In the genomic region with DNA sequence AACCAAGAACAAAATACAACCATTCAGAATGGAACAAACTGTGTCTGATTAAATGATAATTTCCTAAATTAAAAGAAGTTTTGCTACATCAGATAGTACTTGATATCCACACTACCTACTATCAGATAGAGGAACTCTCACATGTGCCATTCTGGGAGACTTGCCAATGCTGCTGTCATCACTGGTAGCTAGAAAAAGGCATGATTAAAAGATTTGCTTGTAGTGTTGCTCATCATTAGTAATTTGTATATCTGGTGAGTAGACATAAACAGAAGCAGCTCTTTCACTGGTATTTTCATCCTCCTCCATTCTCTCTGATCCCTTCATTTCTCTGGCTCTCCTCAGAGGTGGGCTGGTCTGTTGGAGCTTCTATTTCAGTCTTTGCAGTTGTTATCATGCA, we compare ENCODE assay signal across 9 cellular contexts. TPM values are rescaled to one million over a fixed set of nuclear protein-coding genes. Genes with fewer than 3 reads are reported as not detected.
DNase-seq lines count a peak whose midpoint lies in the region; ATAC-seq, FAIRE-seq and TF ChIP-seq lines count a peak whose summit lies in the region.
"Had no signal": no experiment of that assay in that cellular context is flagged by ENCODE, and none has a peak within 500 bp of the region (broad histone marks: within the 10 kb centered on the region; RNA-seq: fewer than 3 reads in every experiment).

No MANE protein-coding gene starts in this region.

- BruUV-seq in GM12878 (replicated peaks; lab: Mats Ljungman, UMichigan) = no TSS peak

- no peaks in the 10 kb centered on the region for H3K36me3 ChIP-seq in MG63
- H3K36me3 ChIP-seq in GM12878 (ENCODE audit: control insufficient read depth in 2 of 2, insufficient read depth in 2 of 2, low read length in 1 of 2) = no peaks in the 10 kb centered on the region

- no peak overlapping the region for H3K9ac ChIP-seq in GM12878 (ENCODE audit: control insufficient read depth, insufficient read depth, low read length)

- SMC1A ChIA-PET in GM12878 (lab: Charles Lee; ENCODE audit: uncharacterized antibody, unreplicated experiment) = interaction anchor here (0.9 to 1.7 kb wide), 6 partner anchors 8 to 136 kb away, joined by 3 to 6 read pairs (median 3); no protein-coding TSS in a partner anchor

- H3K9me3 ChIP-seq in MG63 = no peaks in the 10 kb centered on the region
- no peaks in the 10 kb centered on the region; the same call in 2 of the 3 replicates for H3K9me3 ChIP-seq in GM12878 (replicated peaks; ENCODE audit: control insufficient read depth, insufficient read depth, low read length)

- POLR2A ChIA-PET in GM12878 (lab: Charles Lee) = no interaction called here

- RAD21 ChIA-PET in GM12878 (lab: Charles Lee; ENCODE audit: unreplicated experiment) = interaction anchor here (0.8 to 1.4 kb wide), 4 partner anchors 47 to 196 kb away, joined by 3 read pairs; no protein-coding TSS in a partner anchor

- no peak overlapping the region for H3K4me2 ChIP-seq in GM12878 (ENCODE audit: control insufficient read depth, insufficient read depth)

- H3K4me3 ChIP-seq in MG63 (no peak overlapping the region), GM12878 (no peak overlapping the region)

- no peak for TF ChIP-seq EP300 in GM12878 (IDR thresholded peaks at IDR 0.05; ENCODE audit: borderline replicate concordance in 1 of 2, control insufficient read depth in 1 of 2, low read depth in 2 of 2, low read length in 2 of 2)

- H3K36me3 Mint-ChIP-seq in activated T-cell treated with anti-CD3 and anti-CD28 coated beads, Interleukin-2, amount 50 U/mL, for 4 hours (ENCODE audit: insufficient read depth) = no peaks in the 10 kb centered on the region

- DNase-seq in COLO829 (ENCODE audit: low spot score) (peak; percentile 87), MG63 (peak; percentile 91), GM12878 (ENCODE audit: low read depth, low spot score) (no peak), myocyte (ENCODE audit: low read depth) (peak; percentile 89), T-helper 9 cell (no peak), islet precursor cell (no peak)
- no peak for DNase-seq in activated T-cell treated with anti-CD3 and anti-CD28 coated beads, Interleukin-2, amount 50 U/mL, for 4 hours

- H3K79me2 ChIP-seq in GM12878 (ENCODE audit: control insufficient read depth, insufficient read depth, low read length) = no peaks in the 10 kb centered on the region

- no peak overlapping the region for H3K27ac ChIP-seq in GM12878 (ENCODE audit: control insufficient read depth, insufficient read depth)

- H2AFZ ChIP-seq in GM12878 (ENCODE audit: control insufficient read depth, low read depth, low read length) = no peak overlapping the region

- H3K4me3 Mint-ChIP-seq in activated T-cell treated with anti-CD3 and anti-CD28 coated beads, Interleukin-2, amount 50 U/mL, for 4 hours = no peak overlapping the region
- H3K4me3 Mint-ChIP-seq: dendritic cell treated with granulocyte-macrophage colony-stimulating factor and Interleukin-4, amounts not matched to agents 40 ng/mL and 50 ng/mL, for 4 days had no signal

- TF ChIP-seq RAD21 in GM12878 (IDR thresholded peaks at IDR 0.05; ENCODE audit: insufficient read depth, low read depth, low read length) = no peak

- CTCF ChIA-PET in GM12878 (lab: Yijun Ruan, JAX) = interaction anchor here (1.0 kb wide), 1 partner anchor 209 kb away, joined by 4 read pairs; no protein-coding TSS in a partner anchor

- in situ Hi-C loops in GM12878 (cut with MboI) = no loop called here

- intact Hi-C loops in GM12878 (cut with micrococcal nuclease; ENCODE audit: unreplicated experiment) = no loop called here

- peaks cover 14% of the 10 kb centered on the region for H3K4me1 Mint-ChIP-seq in activated T-cell treated with anti-CD3 and anti-CD28 coated beads, Interleukin-2, amount 50 U/mL, for 4 hours (ENCODE audit: low read depth)

- H3K27me3 ChIP-seq in MG63 (no peaks in the 10 kb centered on the region), GM12878 (replicated peaks in 1 of 2; ENCODE audit: control insufficient read depth in 2 of 2, insufficient read depth in 2 of 2, low read length in 1 of 2) (no peaks in the 10 kb centered on the region)

- no peaks in the 10 kb centered on the region for H4K20me1 ChIP-seq in GM12878 (ENCODE audit: control insufficient read depth, insufficient read depth)

- no peaks in the 10 kb centered on the region for H3K27me3 Mint-ChIP-seq in activated T-cell treated with anti-CD3 and anti-CD28 coated beads, Interleukin-2, amount 50 U/mL, for 4 hours (ENCODE audit: low read depth)

- TF ChIP-seq CTCF in GM12878 (IDR thresholded peaks at IDR 0.05 in 2 of 3, conservative IDR thresholded peaks at IDR 0.05 in 1 of 3; ENCODE audit: control insufficient read depth in 2 of 3, extremely low read depth in 1 of 3, insufficient read depth in 1 of 3, low read depth in 3 of 3, low read length in 3 of 3) = no peak

- ATAC-seq in GM12878 = peak; percentile 31
- ATAC-seq in activated T-cell treated with anti-CD3 and anti-CD28 coated beads, Interleukin-2, amount 50 U/mL, for 4 hours = no peak
- no peak for ATAC-seq in GM19328 (IDR thresholded peaks at IDR 0.05; ENCODE audit: unreplicated experiment)

- peak; percentile 35 for FAIRE-seq in GM12878 (lab: Jason Lieb, UNC)

- H3K4me1 ChIP-seq in GM12878 (ENCODE audit: control insufficient read depth, insufficient read depth, low read length) = peaks cover 11% of the 10 kb centered on the region

- no peak for TF ChIP-seq POLR2A in GM12878 (IDR thresholded peaks at IDR 0.05; ENCODE audit: low read depth, low read length)

- no peaks in the 10 kb centered on the region for H3K9me3 Mint-ChIP-seq in activated T-cell treated with anti-CD3 and anti-CD28 coated beads, Interleukin-2, amount 50 U/mL, for 4 hours
- H3K9me3 Mint-ChIP-seq: dendritic cell treated with granulocyte-macrophage colony-stimulating factor and Interleukin-4, amounts not matched to agents 40 ng/mL and 50 ng/mL, for 4 days had no signal

TF ChIP-seq in GM12878, 131 proteins besides CTCF, POLR2A, EP300 and RAD21:
- no peak for TF ChIP-seq RB1 (IDR thresholded peaks at IDR 0.05; ENCODE audit: borderline replicate concordance)
- no peak for TF ChIP-seq RELA (IDR thresholded peaks at IDR 0.05; ENCODE audit: borderline replicate concordance, partially characterized antibody)
- no peak for TF ChIP-seq JUNB (IDR thresholded peaks at IDR 0.05)
- no peak for TF ChIP-seq POU2F2 (IDR thresholded peaks at IDR 0.05; ENCODE audit: borderline replicate concordance, low read depth, low read length)
- TF ChIP-seq CBX3 (IDR thresholded peaks at IDR 0.05; ENCODE audit: borderline replicate concordance, low read depth) = no peak
- no peak for TF ChIP-seq SUPT20H (IDR thresholded peaks at IDR 0.05; ENCODE audit: borderline replicate concordance, control insufficient read depth, low read depth, low read length)
- TF ChIP-seq BMI1 (IDR thresholded peaks at IDR 0.05; ENCODE audit: borderline replicate concordance) = no peak
- TF ChIP-seq BHLHE40 (IDR thresholded peaks at IDR 0.05; ENCODE audit: borderline replicate concordance in 1 of 2, low read depth in 2 of 2, low read length in 1 of 2) = no peak
- no peak for TF ChIP-seq CREB1 (IDR thresholded peaks at IDR 0.05; ENCODE audit: low read depth)
- no peak for TF ChIP-seq NFXL1 (IDR thresholded peaks at IDR 0.05; ENCODE audit: borderline replicate concordance)
- no peak for TF ChIP-seq RFX5 (IDR thresholded peaks at IDR 0.05; ENCODE audit: low read depth, low read length)
- TF ChIP-seq EGR1 (IDR thresholded peaks at IDR 0.05; ENCODE audit: borderline replicate concordance in 1 of 2, low read depth in 2 of 2, low read length in 2 of 2) = no peak
- no peak for TF ChIP-seq ATF7 (IDR thresholded peaks at IDR 0.05; ENCODE audit: low read depth)
- TF ChIP-seq HDAC6 (IDR thresholded peaks at IDR 0.05; ENCODE audit: unreplicated experiment) = no peak
- no peak for TF ChIP-seq KAT2A (conservative IDR thresholded peaks at IDR 0.05; ENCODE audit: control insufficient read depth, low read depth, low read length)
- no peak for TF ChIP-seq MYB (IDR thresholded peaks at IDR 0.05; ENCODE audit: borderline replicate concordance, low read depth, low read length)
- TF ChIP-seq SPI1 (IDR thresholded peaks at IDR 0.05; ENCODE audit: borderline replicate concordance, insufficient read depth, low read depth, low read length) = no peak

RNA-seq across cellular contexts. Expression of a gene that starts 56.0 kb away (rescaled TPM):
- total RNA-seq in MG63 (2014; rRNA removed; shearing (Covaris generic); ENCODE audit: low replicate concordance) = 1.9 and 2.0 TPM in 2 replicates
- total RNA-seq in GM12878 (2013; cell fraction: nucleolus; rRNA removed) = 4.5 and 4.8 TPM in 2 replicates
- 0.11 and 0.40 TPM in 2 replicates for total RNA-seq in GM12878 (2014; rRNA removed)
- 0.27 and 0.28 TPM in 2 replicates for total RNA-seq in GM12878 (2014; rRNA removed; fragmentation: Illumina TruSeq; extraction: Trizol)
- 0.56 and 0.67 TPM in 2 replicates for total RNA-seq in GM12878 (2021)
- polyA plus RNA-seq in GM12878 (2011; ENCODE audit: low read depth) = not detected
- 5.5 and 5.7 TPM in 2 replicates for polyA plus RNA-seq in GM12878 (2011; rRNA removed)
- 3.4 and 4.8 TPM in 2 replicates for polyA plus RNA-seq in GM12878 (2011; cell fraction: cytosol; rRNA removed)
- polyA plus RNA-seq in GM12878 (2011; cell fraction: nucleus; rRNA removed) = 6.4 and 6.6 TPM in 2 replicates
- polyA plus RNA-seq in GM12878 (2012) = 0.46 and 0.76 TPM in 2 replicates
- 0.06 and 0.15 TPM in 2 replicates for polyA plus RNA-seq in GM12878 (2014; fragmentation: Illumina TruSeq; extraction: Trizol)
- polyA plus RNA-seq in GM12878 (2014; fragmentation: Nextera tagmentation; extraction: Ambion mirVana) = under 1 TPM in 1 of 2 experiments, not detected in 1; 0.05 TPM
- polyA plus RNA-seq in GM12878 (2014; rRNA removed) = 0.12 and 0.75 TPM in 2 replicates
- polyA plus RNA-seq in GM12878 (2016; fragmentation: Nextera tagmentation; extraction: Ambion mirVana) = under 1 TPM in 1 of 2 experiments, not detected in 1; 0.20 TPM
- polyA minus RNA-seq in GM12878 (2011; rRNA and poly(A)+ RNA removed) = 5.6 and 6.9 TPM in 2 replicates
- polyA minus RNA-seq in GM12878 (2011; cell fraction: cytosol; rRNA and poly(A)+ RNA removed) = 1.4 and 4.1 TPM in 2 replicates
- 8.9 and 10.3 TPM in 2 replicates for polyA minus RNA-seq in GM12878 (2011; cell fraction: nucleus; rRNA and poly(A)+ RNA removed)
- 14.8 and 19.8 TPM in 2 replicates for total RNA-seq in myocyte
- 2.8 TPM for polyA plus RNA-seq in myocyte (2012)
- 10 to 100 TPM; 31.8 to 65.2 (median 48.4) TPM for total RNA-seq in activated T-cell treated with anti-CD3 and anti-CD28 coated beads, Interleukin-2, amount 50 U/mL, for 4 hours

Comparison
In these comparisons a context has a peak if more than half of its experiments do, and no peak if none do; other contexts are left out.
1. DNase-seq: peak in COLO829 (single experiment), MG63 (single experiment) and myocyte (single experiment); none in GM12878 (single experiment), T-helper 9 cell (single experiment), activated T-cell treated with anti-CD3 and anti-CD28 coated beads, Interleukin-2, amount 50 U/mL, for 4 hours (single experiment) and islet precursor cell (single experiment).